In genomic region chr5:166883016-166883415, GRCh38 we compare ENCODE assay signal across 18 cellular contexts.
DNase-seq lines count a peak whose midpoint lies in the region; ATAC-seq and TF ChIP-seq lines count a peak whose summit lies in the region.
"Had no signal": no experiment of that assay in that cellular context is flagged by ENCODE, and none has a peak within 500 bp of the region (broad histone marks: within the 10 kb centered on the region; RNA-seq: fewer than 3 reads in every experiment).

No MANE protein-coding gene starts in this region.

- CTCF ChIA-PET in mammary epithelial cell (lab: Charles Lee; ENCODE audit: low non-redundant PET) = no interaction called here

- H3K9ac ChIP-seq in mammary epithelial cell (ENCODE audit: insufficient read depth, low read length) = no peak overlapping the region

- H3K9me3 ChIP-seq in mammary epithelial cell (replicated peaks; ENCODE audit: insufficient read depth, low read length) = no peaks in the 10 kb centered on the region
- H3K9me3 ChIP-seq in MG63 = no peaks in the 10 kb centered on the region
- H3K9me3 ChIP-seq: right atrium auricular region had no signal

- H3K36me3 ChIP-seq in mammary epithelial cell (ENCODE audit: insufficient read depth, low read length) = no peaks in the 10 kb centered on the region
- no peaks in the 10 kb centered on the region for H3K36me3 ChIP-seq in MG63
- H3K36me3 ChIP-seq: right atrium auricular region had no signal

- no peak overlapping the region for H3K4me2 ChIP-seq in mammary epithelial cell (ENCODE audit: insufficient read depth, low read depth, low read length)

- no peak overlapping the region for H2AFZ ChIP-seq in mammary epithelial cell (ENCODE audit: low read depth, low read length)

- H3K36me3 Mint-ChIP-seq in naive thymus-derived CD8-positive, alpha-beta T cell = no peaks in the 10 kb centered on the region
- H3K36me3 Mint-ChIP-seq: naive thymus-derived CD4-positive, alpha-beta T cell had no signal

- POLR2A ChIA-PET in naive thymus-derived CD8-positive, alpha-beta T cell (lab: Charles Lee) = no interaction called here

- peak; percentile 1 for DNase-seq in ELF-1 (ENCODE audit: low read depth, low spot score)
- DNase-seq in NCI-H460 (ENCODE audit: extremely low read depth, low read depth) = peak; percentile 2
- DNase-seq in mammary epithelial cell = peak; percentile 51
- peak; percentile 47 for DNase-seq in iris pigment epithelial cell (ENCODE audit: low read depth)
- DNase-seq in ureter (ENCODE audit: low spot score) = no peak
- DNase-seq in naive thymus-derived CD8-positive, alpha-beta T cell = no peak
- no peak for DNase-seq in MG63
- DNase-seq: activated CD4-positive, alpha-beta T cell treated with anti-CD3 and anti-CD28 coated beads, Interleukin-2, amount 50 U/mL, for 48 hours; naive thymus-derived CD4-positive, alpha-beta T cell; NCI-H1930; stimulated activated CD4-positive, alpha-beta T cell treated with anti-CD3 and anti-CD28 coated beads, Interleukin-2, amount 100 ng/mL, for 24 hours; stimulated activated CD8-positive, alpha-beta memory T cell treated with anti-CD3 and anti-CD28 coated beads, Interleukin-4, amount 100 ng/mL, for 48 hours; T1000 had no signal

- no peak for TF ChIP-seq CTCF in mammary epithelial cell (conservative IDR thresholded peaks at IDR 0.05 in 1 of 2, IDR thresholded peaks at IDR 0.05 in 1 of 2; ENCODE audit: extremely low read depth in 1 of 2, insufficient read depth in 1 of 2, low read depth in 1 of 2, low read length in 2 of 2)

- intact Hi-C loops in mammary epithelial cell (cut with micrococcal nuclease) = no loop called here

- no peaks in the 10 kb centered on the region for H3K4me1 ChIP-seq in mammary epithelial cell (ENCODE audit: insufficient read depth, low read length)
- H3K4me1 ChIP-seq: right atrium auricular region had no signal

- H3K27ac ChIP-seq in mammary epithelial cell (ENCODE audit: insufficient read depth, low read depth, low read length) = no peak overlapping the region
- H3K27ac ChIP-seq: right atrium auricular region had no signal

- no peak overlapping the region for H3K4me3 ChIP-seq in mammary epithelial cell (replicated peaks in 1 of 3; ENCODE audit: insufficient read depth in 1 of 3, low read depth in 2 of 3, low read length in 3 of 3)
- H3K4me3 ChIP-seq in MG63 = no peak overlapping the region
- H3K4me3 ChIP-seq: right atrium auricular region had no signal

- no peaks in the 10 kb centered on the region for H4K20me1 ChIP-seq in mammary epithelial cell (ENCODE audit: insufficient read depth, low read length)

- H3K27ac Mint-ChIP-seq in naive thymus-derived CD8-positive, alpha-beta T cell = no peak overlapping the region
- H3K27ac Mint-ChIP-seq: activated T-helper 2 cell treated with anti-CD3 and anti-CD28 coated beads, Interferon-gamma antibody, Interleukin-2, Interleukin-4, amounts not matched to agents 10 μg/mL and 5 μg/mL and 100 μg/mL, durations not matched to agents 14 hours and 24 hours and 36 hours; naive thymus-derived CD4-positive, alpha-beta T cell had no signal

- no peak for ATAC-seq in GM18517 (IDR thresholded peaks at IDR 0.05; ENCODE audit: unreplicated experiment)
- ATAC-seq in naive thymus-derived CD8-positive, alpha-beta T cell = no peak
- ATAC-seq: left lobe of liver; naive thymus-derived CD4-positive, alpha-beta T cell; Right ventricle myocardium inferior had no signal

- no peaks in the 10 kb centered on the region for H3K27me3 Mint-ChIP-seq in naive thymus-derived CD8-positive, alpha-beta T cell
- H3K27me3 Mint-ChIP-seq: naive thymus-derived CD4-positive, alpha-beta T cell had no signal

- no TSS peak for BruUV-seq in mammary epithelial cell (replicated peaks; lab: Mats Ljungman, UMichigan)

- 50% methylated on average over 4 of the region's 4 CpGs for WGBS in mammary epithelial cell (ENCODE audit: low coverage, missing lambda C conversion rate)

- H3K27me3 ChIP-seq in mammary epithelial cell (ENCODE audit: insufficient read depth, low read length) = no peaks in the 10 kb centered on the region
- no peaks in the 10 kb centered on the region for H3K27me3 ChIP-seq in MG63
- H3K27me3 ChIP-seq: right atrium auricular region had no signal

- dilution Hi-C loops in mammary epithelial cell (cut with HindIII; ENCODE audit: low sequenced_read_pairs) = no loop called here

- peaks cover 0 to 19% (median 3%) of the 10 kb centered on the region in 9 donors for H3K9me3 Mint-ChIP-seq in naive thymus-derived CD8-positive, alpha-beta T cell

- H3K4me3 Mint-ChIP-seq in naive thymus-derived CD8-positive, alpha-beta T cell = no peak overlapping the region
- H3K4me3 Mint-ChIP-seq: naive thymus-derived CD4-positive, alpha-beta T cell had no signal

- H3K4me1 Mint-ChIP-seq in naive thymus-derived CD8-positive, alpha-beta T cell = no peaks in the 10 kb centered on the region
- H3K4me1 Mint-ChIP-seq: naive thymus-derived CD4-positive, alpha-beta T cell had no signal

- no peaks in the 10 kb centered on the region for H3K79me2 ChIP-seq in mammary epithelial cell (ENCODE audit: insufficient read depth, low read length)

- in situ Hi-C loops in mammary epithelial cell (cut with MboI; ENCODE audit: low sequenced_read_pairs in 2 of 2) = no loop called here

Comparison
In these comparisons a context has a peak if more than half of its experiments do, and no peak if none do; other contexts are left out.
1. DNase-seq: peak in ELF-1 (single experiment), NCI-H460 (single experiment), mammary epithelial cell (single experiment) and iris pigment epithelial cell (single experiment); none in ureter (single experiment), naive thymus-derived CD8-positive, alpha-beta T cell (0 of 10) and MG63 (single experiment).